In the genomic region with DNA sequence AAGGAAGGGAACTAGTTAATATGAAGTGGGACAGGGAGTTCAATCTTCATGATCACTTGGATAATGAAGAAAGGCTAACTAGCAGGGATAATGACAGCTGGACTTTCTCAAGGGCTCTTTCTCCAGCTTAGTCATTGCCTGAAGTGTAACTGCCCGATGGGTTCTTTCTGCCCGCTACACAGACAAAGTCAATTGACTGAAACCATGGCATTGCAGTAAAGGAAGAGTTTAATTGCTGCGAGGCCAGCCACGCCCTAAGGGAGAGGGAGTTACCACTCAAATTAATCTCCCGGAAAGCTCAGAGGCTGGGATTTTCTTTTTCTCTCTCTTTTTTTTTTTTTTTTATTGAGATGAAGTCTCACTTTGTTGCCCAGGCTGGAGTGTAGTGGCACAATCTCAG, we compare ENCODE assay signal across 21 cellular contexts. TPM values are rescaled to one million over a fixed set of nuclear protein-coding genes. Genes with fewer than 3 reads are reported as not detected.
DNase-seq lines count a peak whose midpoint lies in the region; TF ChIP-seq lines count a peak whose summit lies in the region.
"Had no signal": no experiment of that assay in that cellular context is flagged by ENCODE, and none has a peak within 500 bp of the region (broad histone marks: within the 10 kb centered on the region; RNA-seq: fewer than 3 reads in every experiment).

No MANE protein-coding gene starts in this region.

- H3K36me3 ChIP-seq in hepatocyte (replicated peaks; ENCODE audit: insufficient read depth, low read depth) (no peaks in the 10 kb centered on the region), smooth muscle cell (ENCODE audit: low read depth) (no peaks in the 10 kb centered on the region)
- H3K36me3 ChIP-seq: cardiac muscle cell, gastroesophageal sphincter, SJCRH30 had no signal

- POLR2A ChIA-PET in RWPE1 (lab: Yijun Ruan, JAX; ENCODE audit: low non-redundant PET) = interaction anchor here (0.7 kb wide), 1 partner anchor 20 kb away, joined by 3 read pairs; no protein-coding TSS in a partner anchor

- H3K27ac ChIP-seq in RWPE1 (peak overlapping the region; percentile 84), hepatocyte (peak overlapping the region; percentile 39), smooth muscle cell (ENCODE audit: low read depth) (peak overlapping the region; percentile 8)
- H3K27ac ChIP-seq: 22Rv1, cardiac muscle cell, SJCRH30 had no signal

- no peak overlapping the region for H3K4me3 ChIP-seq in hepatocyte
- H3K4me3 ChIP-seq in smooth muscle cell = no peak overlapping the region
- H3K4me3 ChIP-seq: cardiac muscle cell, gastroesophageal sphincter, SJCRH30 had no signal

- no peaks in the 10 kb centered on the region for H3K27me3 ChIP-seq in hepatocyte
- H3K27me3 ChIP-seq in smooth muscle cell (ENCODE audit: low read depth) = peaks cover 2% of the 10 kb centered on the region
- H3K27me3 ChIP-seq: cardiac muscle cell, gastroesophageal sphincter had no signal

- DNase-seq in DMS53 (lab: John Stamatoyannopoulos, UW) (peak; percentile 36), DMS53 treated with DMSO at 0.1 percent for 48 hours (lab: John Stamatoyannopoulos, UW; ENCODE audit: unreplicated experiment) (no peak), RWPE1 (ENCODE audit: low spot score) (no peak), hepatocyte (ENCODE audit: low spot score) (no peak), smooth muscle cell (lab: John Stamatoyannopoulos, UW; ENCODE audit: unreplicated experiment) (no peak), mesothelial cell of epicardium (ENCODE audit: low spot score in 2 of 2, unreplicated experiment in 2 of 2) (no peak)
- no peak for DNase-seq in activated CD4-positive, alpha-beta T cell treated with anti-CD3 and anti-CD28 coated beads, Interleukin-2, amount 50 U/mL, for 4 hours
- no peak for DNase-seq in stimulated activated CD4-positive, alpha-beta T cell treated with anti-CD3 and anti-CD28 coated beads, Interleukin-2, amount 100 ng/mL, for 24 hours
- DNase-seq: activated CD4-positive, alpha-beta T cell treated with anti-CD3 and anti-CD28 coated beads for 1 hour; activated naive CD4-positive, alpha-beta T cell treated with Interleukin-2 at 50 U/mL for 16 hours; effector memory CD8-positive, alpha-beta T cell; H9; NCI-H2107; NK-92 treated with Interleukin-12 subunit alpha and Interleukin-12 subunit beta, amount 100 ng/mL, for 24 hours; SJCRH30; stimulated activated naive B cell treated with anti-CD40 and anti-IgM and Interleukin-4, amounts not matched to agents 10 μg/mL and 1 μg/mL and 100 μg/mL, for 72 hours; trophoblast cell had no signal

- H3K4me2 ChIP-seq in hepatocyte = no peak overlapping the region
- peak overlapping the region; percentile 55 for H3K4me2 ChIP-seq in smooth muscle cell

- H3K4me1 Mint-ChIP-seq in mesothelial cell of epicardium = peaks cover 27% of the 10 kb centered on the region

- H3K9me3 ChIP-seq in hepatocyte (ENCODE audit: low read depth) = no peaks in the 10 kb centered on the region
- H3K9me3 ChIP-seq in smooth muscle cell (replicated peaks; ENCODE audit: low read depth) = no peaks in the 10 kb centered on the region
- H3K9me3 ChIP-seq: gastroesophageal sphincter, SJCRH30 had no signal

- no peak overlapping the region for H3K27ac Mint-ChIP-seq in mesothelial cell of epicardium
- H3K27ac Mint-ChIP-seq: effector memory CD8-positive, alpha-beta T cell; H9; memory B cell; stimulated activated naive B cell treated with anti-CD40 and anti-IgM and Interleukin-4, amounts not matched to agents 10 μg/mL and 1 μg/mL and 100 μg/mL, for 72 hours had no signal

- H3K9ac ChIP-seq in smooth muscle cell (ENCODE audit: low read depth) = no peak overlapping the region

- H4K20me1 ChIP-seq in hepatocyte (ENCODE audit: insufficient read depth, poor library complexity, severe bottlenecking) (no peaks in the 10 kb centered on the region), smooth muscle cell (ENCODE audit: low read depth) (no peaks in the 10 kb centered on the region)

- peaks cover 9% of the 10 kb centered on the region for H3K9me3 Mint-ChIP-seq in mesothelial cell of epicardium
- H3K9me3 Mint-ChIP-seq: effector memory CD8-positive, alpha-beta T cell; memory B cell had no signal

- CTCF ChIA-PET in RWPE1 (lab: Yijun Ruan, JAX) = interaction anchor here (0.6 to 1.3 kb wide), 3 partner anchors 9 to 78 kb away, joined by 3 to 4 read pairs (median 4); no protein-coding TSS in a partner anchor

- H3K27me3 Mint-ChIP-seq in mesothelial cell of epicardium (ENCODE audit: low read depth) = peaks cover 12% of the 10 kb centered on the region

- no peak overlapping the region for H3K4me3 Mint-ChIP-seq in mesothelial cell of epicardium
- H3K4me3 Mint-ChIP-seq: effector memory CD8-positive, alpha-beta T cell; H9; memory B cell; stimulated activated naive B cell treated with anti-CD40 and anti-IgM and Interleukin-4, amounts not matched to agents 10 μg/mL and 1 μg/mL and 100 μg/mL, for 72 hours had no signal

- H3F3A ChIP-seq in smooth muscle cell (ENCODE audit: low read depth) = peaks cover 10% of the 10 kb centered on the region

- H3K4me1 ChIP-seq in hepatocyte (ENCODE audit: insufficient read depth) (peaks cover 11% of the 10 kb centered on the region), smooth muscle cell (ENCODE audit: low read depth) (no peaks in the 10 kb centered on the region)
- H3K4me1 ChIP-seq: SJCRH30 had no signal

- 54% methylated on average over 5 of the region's 5 CpGs for WGBS in hepatocyte (ENCODE audit: low lambda C conversion rate, missing lambda C conversion rate)
- WGBS in smooth muscle cell (ENCODE audit: low lambda C conversion rate) = 30% methylated on average over 5 of the region's 5 CpGs

- no peaks in the 10 kb centered on the region for H3K79me2 ChIP-seq in hepatocyte
- no peaks in the 10 kb centered on the region for H3K79me2 ChIP-seq in smooth muscle cell (ENCODE audit: low read depth)

- TF ChIP-seq CTCF in RWPE1 (conservative IDR thresholded peaks at IDR 0.05; ENCODE audit: low read depth) (no peak), hepatocyte (IDR thresholded peaks at IDR 0.05; ENCODE audit: poor library complexity) (no peak), smooth muscle cell (IDR thresholded peaks at IDR 0.05; ENCODE audit: borderline replicate concordance, insufficient read depth, poor library complexity, severe bottlenecking) (no peak), mesothelial cell of epicardium (IDR thresholded peaks at IDR 0.05; ENCODE audit: unreplicated experiment) (no peak)

- H2AFZ ChIP-seq in hepatocyte (no peak overlapping the region), smooth muscle cell (ENCODE audit: low read depth) (no peak overlapping the region)

- H3K9me2 ChIP-seq in hepatocyte (replicated peaks; ENCODE audit: insufficient read depth) = no peaks in the 10 kb centered on the region

- peaks cover 5% of the 10 kb centered on the region for H3K36me3 Mint-ChIP-seq in mesothelial cell of epicardium

RNA-seq across cellular contexts. Expression of gene SLC2A5, which starts 16.6 kb away (rescaled TPM):
- total RNA-seq in hepatocyte = 7.2 TPM in 2 replicates
- polyA plus RNA-seq in hepatocyte = 7.1 and 8.2 TPM in 2 replicates
- total RNA-seq in smooth muscle cell = 0.04 and 0.09 TPM in 2 replicates
- polyA plus RNA-seq in smooth muscle cell = not detected in 2 replicates
- total RNA-seq in mesothelial cell of epicardium = 0.07 to 0.13 TPM (median 0.11 TPM) in 3 replicates
- total RNA-seq: cardiac muscle cell, H9, SJCRH30 had no signal
- polyA plus RNA-seq: cardiac muscle cell had no signal

RNA-seq across cellular contexts. Expression of gene GPR157, which starts 42.8 kb away (rescaled TPM):
- total RNA-seq in hepatocyte (15.3 and 18.6 TPM in 2 replicates), smooth muscle cell (2.8 and 4.4 TPM in 2 replicates), mesothelial cell of epicardium (8.3 to 9.4 TPM (median 8.5 TPM) in 3 replicates)
- polyA plus RNA-seq in hepatocyte (6.9 and 14.4 TPM in 2 replicates), smooth muscle cell (1.6 and 2.7 TPM in 2 replicates)
- total RNA-seq: SJCRH30 had no signal

RNA-seq across cellular contexts. Expression of gene SLC2A7, which starts 59.8 kb away (rescaled TPM):
- total RNA-seq in hepatocyte (0.16 and 0.27 TPM in 2 replicates), smooth muscle cell (not detected in 2 replicates), mesothelial cell of epicardium (not detected in 3 replicates)
- polyA plus RNA-seq in hepatocyte (0.13 and 0.40 TPM in 2 replicates), smooth muscle cell (not detected in 2 replicates)
- total RNA-seq: cardiac muscle cell, H9, SJCRH30 had no signal
- polyA plus RNA-seq: cardiac muscle cell had no signal

Comparison
In these comparisons a context has a peak if more than half of its experiments do, and no peak if none do; other contexts are left out.
1. H3K27ac ChIP-seq: peak in every context shown above with its lines; median percentile 84 in RWPE1; 39 in hepatocyte; 8 in smooth muscle cell.